In the genomic region with DNA sequence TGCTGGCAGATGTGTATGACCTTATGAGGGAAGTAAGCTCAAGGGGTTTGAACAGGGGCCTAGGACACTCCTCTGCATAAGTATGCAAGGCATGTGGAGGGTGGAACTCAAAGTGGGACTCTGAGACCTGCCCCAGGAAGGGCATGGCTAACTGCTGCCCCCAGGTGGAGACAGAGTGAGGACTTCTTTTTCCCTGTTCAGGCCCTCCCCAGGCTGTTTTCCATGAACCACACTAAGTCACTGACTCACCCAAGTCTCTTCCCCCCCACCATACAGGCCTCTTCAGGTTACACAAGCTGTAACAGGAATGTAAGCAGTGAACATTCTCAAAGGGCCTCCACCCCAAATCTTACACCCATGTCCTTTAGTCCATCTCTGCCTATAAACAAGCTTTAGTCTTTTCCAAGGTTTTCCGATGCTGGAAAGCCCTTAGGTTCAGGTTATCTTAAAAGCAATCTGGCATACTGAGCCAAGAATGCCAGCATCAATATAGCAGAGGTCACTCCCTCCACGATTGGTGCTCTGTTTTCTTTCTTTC, we compare ENCODE assay signal across 1 cellular context.
TF ChIP-seq lines count a peak whose summit lies in the region.

No MANE protein-coding gene starts in this region.

TF ChIP-seq in HCT116, 20 proteins besides CTCF, POLR2A, EP300 and RAD21:
- TF ChIP-seq POLR2AphosphoS5 (IDR thresholded peaks at IDR 0.05; ENCODE audit: low read depth, low read length) (peak; percentile 70), YY1 (IDR thresholded peaks at IDR 0.05; ENCODE audit: extremely low read depth, insufficient replicate concordance, low read depth, low read length) (peak; percentile 30), CEBPB (IDR thresholded peaks at IDR 0.05; ENCODE audit: low read depth) (no peak)
- TF ChIP-seq, protein P1, sequence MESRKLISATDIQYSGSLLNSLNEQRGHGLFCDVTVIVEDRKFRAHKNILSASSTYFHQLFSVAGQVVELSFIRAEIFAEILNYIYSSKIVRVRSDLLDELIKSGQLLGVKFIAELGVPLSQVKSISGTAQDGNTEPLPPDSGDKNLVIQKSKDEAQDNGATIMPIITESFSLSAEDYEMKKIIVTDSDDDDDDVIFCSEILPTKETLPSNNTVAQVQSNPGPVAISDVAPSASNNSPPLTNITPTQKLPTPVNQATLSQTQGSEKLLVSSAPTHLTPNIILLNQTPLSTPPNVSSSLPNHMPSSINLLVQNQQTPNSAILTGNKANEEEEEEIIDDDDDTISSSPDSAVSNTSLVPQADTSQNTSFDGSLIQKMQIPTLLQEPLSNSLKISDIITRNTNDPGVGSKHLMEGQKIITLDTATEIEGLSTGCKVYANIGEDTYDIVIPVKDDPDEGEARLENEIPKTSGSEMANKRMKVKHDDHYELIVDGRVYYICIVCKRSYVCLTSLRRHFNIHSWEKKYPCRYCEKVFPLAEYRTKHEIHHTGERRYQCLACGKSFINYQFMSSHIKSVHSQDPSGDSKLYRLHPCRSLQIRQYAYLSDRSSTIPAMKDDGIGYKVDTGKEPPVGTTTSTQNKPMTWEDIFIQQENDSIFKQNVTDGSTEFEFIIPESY (IDR thresholded peaks at IDR 0.05; ENCODE audit: extremely low read depth, insufficient replicate concordance, low read length): peak; percentile 33
